20 cellular contexts compared by ENCODE assay signal in the genomic region with DNA sequence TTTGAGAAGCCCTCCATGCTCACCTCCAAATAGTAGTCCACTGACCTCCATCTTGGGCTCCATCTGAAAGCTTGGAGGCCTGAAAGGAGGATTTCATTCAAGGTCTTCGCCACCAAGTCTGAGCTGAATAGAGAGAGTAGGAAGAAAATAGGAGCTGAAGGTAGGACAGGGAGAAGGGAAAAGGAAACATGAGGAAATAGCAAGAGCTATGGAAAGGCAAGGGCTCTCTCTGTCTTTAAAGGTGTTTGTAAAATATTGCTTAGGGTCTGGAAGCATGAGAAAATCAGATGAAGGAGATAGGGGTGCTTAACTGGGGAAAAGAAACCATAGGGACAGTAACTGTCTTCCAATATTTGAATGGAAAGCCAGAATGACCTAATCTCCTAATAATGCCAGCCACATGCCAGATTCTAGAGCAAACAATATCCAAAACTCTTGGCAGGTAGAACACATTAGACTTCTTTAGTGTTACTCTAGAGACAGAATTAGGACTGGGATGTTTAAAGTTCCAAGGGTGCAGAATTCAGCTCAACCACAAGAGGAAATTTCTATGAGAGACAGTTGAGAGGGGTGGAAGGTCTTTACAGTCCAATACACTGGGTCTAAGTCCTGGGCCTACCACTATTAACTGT.
DNase-seq lines count a peak whose midpoint lies in the region; ATAC-seq, FAIRE-seq and TF ChIP-seq lines count a peak whose summit lies in the region.
"Had no signal": no experiment of that assay in that cellular context is flagged by ENCODE, and none has a peak within 500 bp of the region (broad histone marks: within the 10 kb centered on the region; RNA-seq: fewer than 3 reads in every experiment).

No MANE protein-coding gene starts in this region.

- BruUV-seq in PC-3 (replicated peaks; lab: Mats Ljungman, UMichigan): no TSS peak

- H3F3A ChIP-seq in PC-3 (ENCODE audit: low read length, unreplicated experiment): peaks cover 13% of the 10 kb centered on the region

- DNase-seq in A172 (ENCODE audit: low spot score) (peak; percentile 30), EH (ENCODE audit: low read depth) (peak; percentile 7), PC-3 (peak; percentile 75), kidney tubule cell (ENCODE audit: low spot score) (peak; percentile 74), small intestine (no peak), head of caudate nucleus (no peak), HuH-7.5 (ENCODE audit: low spot score) (no peak)
- DNase-seq: CD8-positive, alpha-beta T cell; H9; NCI-H187 treated with DMSO at 0.1 percent for 48 hours; NCI-H2227 treated with DMSO at 0.1 percent for 48 hours; NCI-H82; OCI-M1; RPMI8226; SHP77 treated with DMSO at 0.1 percent for 48 hours had no signal

- peak overlapping the region; percentile 12; the same call in 1 of the 2 replicates for H3K27ac ChIP-seq in PC-3 (ENCODE audit: low read length)
- no peak overlapping the region for H3K27ac ChIP-seq in small intestine (ENCODE audit: low read depth in 1 of 2, low read length in 1 of 2)
- H3K27ac ChIP-seq: A549; BLaER1 treated with 17β-estradiol and CSF1 and Interleukin-3, amounts not matched to agents 10 nM and 100 nM had no signal

- H3K4me1 ChIP-seq in PC-3 (ENCODE audit: insufficient read depth, low read length): peaks cover 41% of the 10 kb centered on the region
- peaks cover 0 to 3% of the 10 kb centered on the region in 2 donors for H3K4me1 ChIP-seq in small intestine (ENCODE audit: control insufficient read depth in 2 of 2, insufficient read depth in 1 of 2, low read depth in 1 of 2, low read length in 1 of 2)

- H3K9me3 ChIP-seq in PC-3 (ENCODE audit: low read length): no peaks in the 10 kb centered on the region
- H3K9me3 ChIP-seq in small intestine (ENCODE audit: control insufficient read depth, low read depth): no peaks in the 10 kb centered on the region

- POLR2A ChIA-PET in PC-3 (lab: Charles Lee; ENCODE audit: unreplicated experiment): no interaction called here

- H3K79me2 ChIP-seq in PC-3 (ENCODE audit: low read length): no peaks in the 10 kb centered on the region

- no peaks in the 10 kb centered on the region for H3K9me2 ChIP-seq in PC-3 (replicated peaks; ENCODE audit: low read length)

- H4K20me1 ChIP-seq in PC-3 (ENCODE audit: low read length): no peaks in the 10 kb centered on the region
- H4K20me1 ChIP-seq: BLaER1 treated with 17β-estradiol and CSF1 and Interleukin-3, amounts not matched to agents 10 nM and 100 nM had no signal

- no peak overlapping the region for H2AFZ ChIP-seq in PC-3 (ENCODE audit: low read length)

- CTCF ChIA-PET in PC-3 (lab: Charles Lee): interaction anchor here (0.6 kb wide), 2 partner anchors 64 to 1477 kb away, joined by 4 read pairs; no protein-coding TSS in a partner anchor

- H3K4me3 ChIP-seq in PC-3 (ENCODE audit: low read length): no peak overlapping the region
- no peak overlapping the region for H3K4me3 ChIP-seq in small intestine (ENCODE audit: low read depth in 1 of 2, low read length in 2 of 2)
- H3K4me3 ChIP-seq: A549; BLaER1 treated with 17β-estradiol and CSF1 and Interleukin-3, amounts not matched to agents 10 nM and 100 nM; K562 had no signal

- H3K27me3 ChIP-seq in PC-3 (ENCODE audit: low read length) (no peaks in the 10 kb centered on the region), small intestine (ENCODE audit: control insufficient read depth in 2 of 2, insufficient read depth in 2 of 2, low read length in 2 of 2) (no peaks in the 10 kb centered on the region)
- H3K27me3 ChIP-seq: BLaER1 treated with 17β-estradiol and CSF1 and Interleukin-3, amounts not matched to agents 10 nM and 100 nM had no signal

- no peak for FAIRE-seq in small intestine (lab: Jason Lieb, UNC)
- FAIRE-seq: A549, D721Med, K562 had no signal

- 96 to 100% (median 97%) methylated on average over 1 of the region's 1 CpG for WGBS in small intestine, 3 donors

- ATAC-seq in PC-3: peak; percentile 36
- no peak for ATAC-seq in HG02759 (IDR thresholded peaks at IDR 0.05; ENCODE audit: unreplicated experiment)
- ATAC-seq: A549; CD8-positive, alpha-beta T cell; K562 had no signal

- H3K36me3 ChIP-seq in PC-3 (ENCODE audit: low read depth, low read length): no peaks in the 10 kb centered on the region
- H3K36me3 ChIP-seq in small intestine (ENCODE audit: control insufficient read depth in 2 of 2, insufficient read depth in 2 of 2, low read length in 2 of 2): no peaks in the 10 kb centered on the region
- H3K36me3 ChIP-seq: BLaER1 treated with 17β-estradiol and CSF1 and Interleukin-3, amounts not matched to agents 10 nM and 100 nM had no signal

- TF ChIP-seq CTCF in PC-3 (conservative IDR thresholded peaks at IDR 0.05; ENCODE audit: low read depth, low read length): no peak

- H3K4me2 ChIP-seq in PC-3 (ENCODE audit: low read length): peak overlapping the region; percentile 51
- H3K4me2 ChIP-seq: A549 had no signal

- intact Hi-C loops in PC-3 (cut with micrococcal nuclease) (loop anchor here (5.0 kb wide), 1 partner anchor 41 kb away; no protein-coding TSS in a partner anchor), head of caudate nucleus (cut with DNase I) (no loop called here)

- no peak overlapping the region for H3K9ac ChIP-seq in PC-3 (ENCODE audit: low read length)
- H3K9ac ChIP-seq: BLaER1 treated with 17β-estradiol and CSF1 and Interleukin-3, amounts not matched to agents 10 nM and 100 nM had no signal

Comparison
In these comparisons a context has a peak if more than half of its experiments do, and no peak if none do; other contexts are left out.
1. DNase-seq: peak in A172 (single experiment), EH (single experiment), PC-3 (single experiment) and kidney tubule cell (single experiment); none in small intestine (single experiment), head of caudate nucleus (0 of 42) and HuH-7.5 (single experiment).